Comparison of ENCODE assay signal across 12 cellular contexts in the genomic region with DNA sequence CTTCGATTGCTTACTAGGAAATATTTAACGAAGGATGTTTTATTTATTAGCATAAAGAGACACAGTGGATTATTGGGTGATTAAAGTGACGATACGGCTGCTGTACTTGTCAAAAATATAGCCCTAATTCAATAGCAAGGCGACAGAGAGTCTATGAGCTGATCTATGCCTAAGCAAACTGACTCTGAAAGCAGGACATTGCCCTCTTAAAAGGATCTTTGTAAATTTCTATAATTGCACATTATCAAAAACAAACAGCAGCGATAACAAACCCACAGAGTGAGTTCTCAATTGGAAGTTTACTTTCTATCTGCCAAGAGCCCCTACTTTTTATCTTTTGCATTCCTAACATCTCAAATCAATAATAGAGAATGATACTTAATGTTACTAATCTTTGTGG.
"Had no signal": no experiment of that assay in that cellular context is flagged by ENCODE, and none has a peak within 500 bp of the region (broad histone marks: within the 10 kb centered on the region; RNA-seq: fewer than 3 reads in every experiment).

No MANE protein-coding gene starts in this region.

- ATAC-seq: left lobe of liver; natural killer cell; sciatic nerve; stimulated activated naive B cell treated with anti-CD40 and anti-IgM and Interleukin-4, amounts not matched to agents 10 μg/mL and 1 μg/mL and 100 μg/mL, for 72 hours had no signal

- DNase-seq: dorsolateral prefrontal cortex; effector CD4-positive, alpha-beta T cell; head of caudate nucleus; kidney; natural killer cell; occipital lobe; ovary; stimulated activated CD4-positive, alpha-beta T cell treated with anti-CD3 and anti-CD28 coated beads, Interleukin-2, amount 100 ng/mL, for 48 hours; stimulated activated naive B cell treated with anti-CD40 and anti-IgM and Interleukin-4, amounts not matched to agents 10 μg/mL and 1 μg/mL and 100 μg/mL, for 72 hours; upper lobe of left lung had no signal
